8 cellular contexts compared by ENCODE assay signal in the genomic region with DNA sequence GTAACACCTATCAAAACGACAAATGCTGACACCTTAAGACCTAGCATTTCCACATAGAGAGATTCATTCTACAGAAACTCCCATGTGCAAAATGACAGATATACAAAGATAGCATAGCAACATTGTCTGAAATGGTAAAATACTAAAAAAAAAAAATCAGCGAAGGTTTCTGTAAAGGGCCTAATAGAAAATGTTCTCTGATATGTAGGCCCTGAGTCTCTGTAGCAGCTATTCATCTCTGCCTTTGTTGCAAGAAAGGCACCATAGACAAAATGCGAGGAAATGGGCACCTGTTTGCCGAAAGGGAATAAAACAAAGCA. TPM values are rescaled to one million over a fixed set of nuclear protein-coding genes. Genes with fewer than 3 reads are reported as not detected.
DNase-seq lines count a peak whose midpoint lies in the region; ATAC-seq, FAIRE-seq and TF ChIP-seq lines count a peak whose summit lies in the region.

No MANE protein-coding gene starts in this region.

- TF ChIP-seq RAD21 in H1 (IDR thresholded peaks at IDR 0.05 in 1 of 2, conservative IDR thresholded peaks at IDR 0.05 in 1 of 2; ENCODE audit: low read depth in 2 of 2, low read length in 2 of 2), result no peak

- H3K14ac ChIP-seq in H1 (ENCODE audit: insufficient read length), result no peak overlapping the region

- H3K4me3 ChIP-seq in OCI-LY7 (ENCODE audit: low read depth, low read length, poor library complexity, severe bottlenecking) (peak overlapping the region; percentile 72), H1 (ENCODE audit: extremely low read depth in 1 of 4, insufficient read depth in 2 of 4, low read depth in 3 of 4, low read length in 4 of 4) (peak overlapping the region; percentile 74 to 90 (median 84); a peak in 6 of 8 replicates), parathyroid adenoma (ENCODE audit: low read depth, low read length) (peak overlapping the region; percentile 45), pancreas (peak overlapping the region in 2 of 4 donors; percentile 61 to 72)

- CTCF ChIA-PET in OCI-LY7 (lab: Charles Lee; ENCODE audit: unreplicated experiment), result no interaction called here
- CTCF ChIA-PET in H1 (lab: Charles Lee; ENCODE audit: partially characterized antibody), result interaction anchor here (0.8 to 6.3 kb wide), 4 partner anchors 10 to 85 kb away, joined by 3 to 30 read pairs (median 4); no protein-coding TSS in a partner anchor

- intact Hi-C loops in OCI-LY7 (cut with micrococcal nuclease; ENCODE audit: unreplicated experiment), result loop anchor here (5.0 kb wide), 1 partner anchor 173 kb away; the partner anchor contains the start of gene ABHD2
- intact Hi-C loops in pancreas (cut with DNase I), result no loop called here

- no peak overlapping the region for H3K56ac ChIP-seq in H1 (replicated peaks; ENCODE audit: insufficient read length, low read depth, low read length)

- DNase-seq in GM03348 (ENCODE audit: low spot score), result peak; percentile 5
- DNase-seq in OCI-LY7 (ENCODE audit: low spot score), result no peak
- DNase-seq in H1 (ENCODE audit: low read depth in 1 of 2, low spot score in 2 of 2), result no peak
- no peak for DNase-seq in caudate nucleus (lab: John Stamatoyannopoulos, UW)
- no peak for DNase-seq in pancreas
- DNase-seq in NCI-H226, result no peak

- no peak for TF ChIP-seq EP300 in H1 (IDR thresholded peaks at IDR 0.05; ENCODE audit: borderline replicate concordance in 1 of 2, low read depth in 2 of 2, low read length in 2 of 2)

- no peak overlapping the region for H2BK120ac ChIP-seq in H1 (replicated peaks; ENCODE audit: low read depth, low read length)

- no peak overlapping the region for H2BK20ac ChIP-seq in H1 (ENCODE audit: low read length)

- H3K4me2 ChIP-seq in OCI-LY7 (ENCODE audit: low read length), result peak overlapping the region; percentile 69
- H3K4me2 ChIP-seq in H1 (ENCODE audit: insufficient read depth in 1 of 2, low read depth in 2 of 2, low read length in 2 of 2), result peak overlapping the region; percentile 72 to 89
- peak overlapping the region; percentile 81 for H3K4me2 ChIP-seq in parathyroid adenoma (ENCODE audit: low read length)

- TF ChIP-seq CTCF in OCI-LY7 (conservative IDR thresholded peaks at IDR 0.05; ENCODE audit: low read length) (no peak), H1 (IDR thresholded peaks at IDR 0.05; ENCODE audit: control extremely low read depth in 1 of 3, insufficient read depth in 1 of 3, low read depth in 1 of 3, low read length in 3 of 3) (no peak), parathyroid adenoma (IDR thresholded peaks at IDR 0.05) (no peak), pancreas (IDR thresholded peaks at IDR 0.05) (no peak)

- BruUV-seq in OCI-LY7 (replicated peaks; lab: Mats Ljungman, UMichigan), result TSS peak; percentile 82

- H2BK12ac ChIP-seq in H1 (ENCODE audit: low read depth, low read length), result 0 out of 2 replicates have a peak overlapping the region, but pooled peaks have one; percentile 60

- no peaks in the 10 kb centered on the region; a peak in 1 of 7 replicates for H3K27me3 ChIP-seq in H1 (replicated peaks in 1 of 4; ENCODE audit: control insufficient read depth in 3 of 4, extremely low read depth in 1 of 4, insufficient read depth in 3 of 4, low read length in 3 of 4)
- no peaks in the 10 kb centered on the region for H3K27me3 ChIP-seq in parathyroid adenoma (ENCODE audit: control insufficient read depth, insufficient read depth, low read length)
- no peaks in the 10 kb centered on the region for H3K27me3 ChIP-seq in pancreas

- H3K23ac ChIP-seq in H1 (ENCODE audit: insufficient read length), result no peak overlapping the region

- peak overlapping the region; percentile 11 for H3K4ac ChIP-seq in H1 (replicated peaks; ENCODE audit: insufficient read length, low read depth, low read length)

- H2AFZ ChIP-seq in OCI-LY7 (ENCODE audit: low read length) (peak overlapping the region; percentile 95), H1 (ENCODE audit: low read length) (no peak overlapping the region), parathyroid adenoma (no peak overlapping the region)

- H3K9ac ChIP-seq in H1 (replicated peaks in 1 of 4; ENCODE audit: extremely low read depth in 1 of 4, low read depth in 3 of 4, low read length in 3 of 4) (peak overlapping the region in 3 of 4 experiments; percentile 45 to 63 (median 59); a peak in 5 of 7 replicates), parathyroid adenoma (no peak overlapping the region)

- peaks cover 11% of the 10 kb centered on the region for H3K79me1 ChIP-seq in H1 (ENCODE audit: low read depth, low read length)

- FAIRE-seq in H1 (lab: Jason Lieb, UNC) (no peak), pancreas (lab: Jason Lieb, UNC) (no peak)

- H4K91ac ChIP-seq in H1 (replicated peaks; ENCODE audit: insufficient read length, low read length), result peak overlapping the region; percentile 4

- H3K27ac ChIP-seq in OCI-LY7 (ENCODE audit: low read depth, low read length, poor library complexity, severe bottlenecking), result peak overlapping the region; percentile 34
- peak overlapping the region; percentile 16; the same call in 1 of the 2 replicates for H3K27ac ChIP-seq in H1 (ENCODE audit: low read depth, low read length)
- H3K27ac ChIP-seq in parathyroid adenoma, result no peak overlapping the region
- no peak overlapping the region for H3K27ac ChIP-seq in caudate nucleus (ENCODE audit: low read depth, low read length)
- H3K27ac ChIP-seq in pancreas, result no peak overlapping the region

- no peak overlapping the region for H2BK15ac ChIP-seq in H1 (ENCODE audit: low read length)

- H3K4me1 ChIP-seq in OCI-LY7 (ENCODE audit: insufficient read depth, low read length, poor library complexity, severe bottlenecking) (peaks cover 8% of the 10 kb centered on the region), H1 (replicated peaks in 1 of 4; ENCODE audit: control insufficient read depth in 3 of 4, insufficient read depth in 4 of 4, low read length in 3 of 4) (peaks cover 2 to 22% (median 20%) of the 10 kb centered on the region in 4 experiments), parathyroid adenoma (no peaks in the 10 kb centered on the region), pancreas (peaks cover 0 to 6% (median 0%) of the 10 kb centered on the region in 3 donors)

- no peak overlapping the region for H4K5ac ChIP-seq in H1 (ENCODE audit: insufficient read length, low read depth, low read length)

- H3K23me2 ChIP-seq in H1 (ENCODE audit: low read depth, low read length), result peaks cover 9% of the 10 kb centered on the region; the same call in 1 of the 2 replicates

- no peaks in the 10 kb centered on the region for H3K9me2 ChIP-seq in OCI-LY7 (ENCODE audit: insufficient read depth, low read length)

- H4K20me1 ChIP-seq in OCI-LY7 (ENCODE audit: insufficient read depth, low read length) (no peaks in the 10 kb centered on the region), H1 (replicated peaks in 1 of 2; ENCODE audit: control insufficient read depth in 1 of 2, insufficient read depth in 2 of 2, low read length in 2 of 2) (peaks cover 23 to 27% of the 10 kb centered on the region in 2 experiments)

- no peaks in the 10 kb centered on the region for H3K9me3 ChIP-seq in OCI-LY7 (ENCODE audit: low read length)
- H3K9me3 ChIP-seq in H1 (ENCODE audit: insufficient read depth in 2 of 2, low read depth in 1 of 2, low read length in 1 of 2), result no peaks in the 10 kb centered on the region
- H3K9me3 ChIP-seq in parathyroid adenoma (ENCODE audit: control insufficient read depth, low read length), result no peaks in the 10 kb centered on the region
- no peaks in the 10 kb centered on the region for H3K9me3 ChIP-seq in pancreas

- H2AK5ac ChIP-seq in H1 (ENCODE audit: low read depth, low read length), result no peak overlapping the region

- peak overlapping the region; percentile 58; the same call in 1 of the 2 replicates for H2BK5ac ChIP-seq in H1 (ENCODE audit: low read depth, low read length)

- H3K79me2 ChIP-seq in OCI-LY7 (ENCODE audit: insufficient read depth, low read depth, low read length) (no peaks in the 10 kb centered on the region), H1 (ENCODE audit: control insufficient read depth in 1 of 2, insufficient read depth in 2 of 2, low read length in 2 of 2) (peaks cover 11 to 45% of the 10 kb centered on the region in 2 experiments), parathyroid adenoma (no peaks in the 10 kb centered on the region)

- POLR2A ChIA-PET in OCI-LY7 (lab: Charles Lee), result interaction anchor here (0.6 kb wide), 1 partner anchor 80 kb away, joined by 5 read pairs; no protein-coding TSS in a partner anchor
- POLR2A ChIA-PET in H1 (lab: Charles Lee; ENCODE audit: partially characterized antibody), result interaction anchor here (0.7 to 27.2 kb wide), 8 partner anchors 9 to 117 kb away, joined by 3 to 607 read pairs (median 8); partner anchors contain the start of gene HAPLN3

- ATAC-seq in HG03175 (IDR thresholded peaks at IDR 0.05; ENCODE audit: unreplicated experiment) (no peak), pancreas (no peak)

- WGBS in H1 (ENCODE audit: extremely low coverage in 1 of 2, insufficient coverage in 1 of 2, insufficient read length in 1 of 2, insufficient replicate concordance in 2 of 2, low coverage in 1 of 2, low lambda C conversion rate in 2 of 2, missing lambda C conversion rate in 1 of 2), 2 experiments, result 58% methylated on average over 4 of the region's 4 CpGs; no CpG with 5 or more reads in 1 of the 2 experiments
- WGBS in pancreas, 2 donors, result 50 to 59% methylated on average over 4 of the region's 4 CpGs

- no peak overlapping the region for H4K8ac ChIP-seq in H1 (ENCODE audit: extremely low read depth, insufficient read depth, low read length)

- H3K36me3 ChIP-seq in OCI-LY7 (ENCODE audit: insufficient read depth, low read length) (no peaks in the 10 kb centered on the region), H1 (ENCODE audit: control insufficient read depth in 2 of 4, insufficient read depth in 4 of 4, low read length in 3 of 4) (peaks cover 18 to 32% (median 21%) of the 10 kb centered on the region in 4 experiments), parathyroid adenoma (ENCODE audit: control insufficient read depth, insufficient read depth, low read length) (no peaks in the 10 kb centered on the region), pancreas (no peaks in the 10 kb centered on the region)

- no peak for TF ChIP-seq POLR2A in H1 (IDR thresholded peaks at IDR 0.05; ENCODE audit: control extremely low read depth in 1 of 2, low read depth in 2 of 2, low read length in 2 of 2)

- peak overlapping the region; percentile 6; the same call in 1 of the 2 replicates for H3K18ac ChIP-seq in H1 (ENCODE audit: extremely low read depth, low read length)

RNA-seq across cellular contexts. Expression of gene MFGE8, which starts 0.6 kb away (rescaled TPM):
- total RNA-seq in OCI-LY7 (2014; rRNA removed; shearing (Covaris generic)), result 9.8 and 11.8 TPM in 2 replicates
- total RNA-seq in OCI-LY7 (2022) (70.4 and 78.7 TPM in 2 replicates), pancreas (10 to 100 TPM in 4 of 6 donors, 1 to 10 TPM in 2; 6.1 to 34.3 (median 16.5) TPM)
- total RNA-seq in H1 (2021; fragmentation: NEBNext Ultra II Directional; extraction: Animal tissue kit (Norgen Biotek cat#: 25700)), result 1,211 and 1,237 TPM in 2 replicates
- polyA plus RNA-seq in H1 (2011; rRNA removed) (2,117 and 2,643 TPM in 2 replicates), pancreas (10 to 100 TPM; 33.1 to 34.5 TPM)
- 1,895 TPM for polyA plus RNA-seq in H1 (2011; cell fraction: cytosol; rRNA removed)
- 4,441 TPM for polyA plus RNA-seq in H1 (2011; cell fraction: nucleus; rRNA removed)
- 1,613 to 2,038 TPM (median 1,926 TPM) in 4 replicates for polyA plus RNA-seq in H1 (2012, experiment 1 of 2)
- 1,448 TPM for polyA plus RNA-seq in H1 (2012, experiment 2 of 2)
- 955 TPM for polyA plus RNA-seq in H1 (2013, experiment 1 of 2)
- polyA plus RNA-seq in H1 (2013, experiment 2 of 2), result 930 TPM
- 1,165 and 1,269 TPM in 2 replicates for polyA minus RNA-seq in H1 (2011; rRNA and poly(A)+ RNA removed)
- 1,023 TPM for polyA minus RNA-seq in H1 (2011; cell fraction: cytosol; rRNA and poly(A)+ RNA removed)
- 1,091 TPM for polyA minus RNA-seq in H1 (2011; cell fraction: nucleus; rRNA and poly(A)+ RNA removed)

RNA-seq across cellular contexts. Expression of gene HAPLN3, which starts 18.5 kb away (rescaled TPM):
- total RNA-seq in OCI-LY7 (2014; rRNA removed; shearing (Covaris generic)), result 0.26 and 0.98 TPM in 2 replicates
- 0.93 and 2.0 TPM in 2 replicates for total RNA-seq in OCI-LY7 (2022)
- total RNA-seq in H1 (2021; fragmentation: NEBNext Ultra II Directional; extraction: Animal tissue kit (Norgen Biotek cat#: 25700)), result 76.2 and 80.9 TPM in 2 replicates
- 79.7 and 115 TPM in 2 replicates for polyA plus RNA-seq in H1 (2011; rRNA removed)
- polyA plus RNA-seq in H1 (2011; cell fraction: cytosol; rRNA removed), result 102 TPM
- 143 TPM for polyA plus RNA-seq in H1 (2011; cell fraction: nucleus; rRNA removed)
- polyA plus RNA-seq in H1 (2012, experiment 1 of 2), result 49.1 to 81.6 TPM (median 72.4 TPM) in 4 replicates
- 68.3 TPM for polyA plus RNA-seq in H1 (2012, experiment 2 of 2)
- 61.1 TPM for polyA plus RNA-seq in H1 (2013, experiment 1 of 2)
- polyA plus RNA-seq in H1 (2013, experiment 2 of 2), result 63.9 TPM
- 17.3 and 31.2 TPM in 2 replicates for polyA minus RNA-seq in H1 (2011; rRNA and poly(A)+ RNA removed)
- 40.7 TPM for polyA minus RNA-seq in H1 (2011; cell fraction: cytosol; rRNA and poly(A)+ RNA removed)
- polyA minus RNA-seq in H1 (2011; cell fraction: nucleus; rRNA and poly(A)+ RNA removed), result 26.8 TPM
- 1 to 10 TPM in 4 of 6 donors, under 1 TPM in 2; 0.32 to 3.7 (median 1.3) TPM for total RNA-seq in pancreas
- polyA plus RNA-seq in pancreas, result 1 to 10 TPM; 2.7 to 3.1 TPM

Comparison
In these comparisons a context has a peak if more than half of its experiments do, and no peak if none do; other contexts are left out.
1. H3K27ac ChIP-seq: peak in OCI-LY7 (single experiment) and H1 (single experiment); none in parathyroid adenoma (single experiment), caudate nucleus (single experiment) and pancreas (0 of 4).
2. RNA of gene MFGE8, which starts 0.6 kb away (total RNA-seq): 1,211 to 1,237 TPM in H1; 9.8 to 78.7 TPM in OCI-LY7 and 6.1 to 34.3 TPM in pancreas; every median in the first group is over 10 times any median in the second.
3. RNA of gene HAPLN3, which starts 18.5 kb away (total RNA-seq): 76.2 to 80.9 TPM in H1; 0.32 to 3.7 TPM in pancreas and 0.26 to 2.0 TPM in OCI-LY7; every median in the first group is over 10 times any median in the second.
4. Peak in every context shown above with its lines, with median percentiles within 50 percentile points of each other: H3K4me2 ChIP-seq.